ENCODE assay signal across 8 cellular contexts in the genomic region with DNA sequence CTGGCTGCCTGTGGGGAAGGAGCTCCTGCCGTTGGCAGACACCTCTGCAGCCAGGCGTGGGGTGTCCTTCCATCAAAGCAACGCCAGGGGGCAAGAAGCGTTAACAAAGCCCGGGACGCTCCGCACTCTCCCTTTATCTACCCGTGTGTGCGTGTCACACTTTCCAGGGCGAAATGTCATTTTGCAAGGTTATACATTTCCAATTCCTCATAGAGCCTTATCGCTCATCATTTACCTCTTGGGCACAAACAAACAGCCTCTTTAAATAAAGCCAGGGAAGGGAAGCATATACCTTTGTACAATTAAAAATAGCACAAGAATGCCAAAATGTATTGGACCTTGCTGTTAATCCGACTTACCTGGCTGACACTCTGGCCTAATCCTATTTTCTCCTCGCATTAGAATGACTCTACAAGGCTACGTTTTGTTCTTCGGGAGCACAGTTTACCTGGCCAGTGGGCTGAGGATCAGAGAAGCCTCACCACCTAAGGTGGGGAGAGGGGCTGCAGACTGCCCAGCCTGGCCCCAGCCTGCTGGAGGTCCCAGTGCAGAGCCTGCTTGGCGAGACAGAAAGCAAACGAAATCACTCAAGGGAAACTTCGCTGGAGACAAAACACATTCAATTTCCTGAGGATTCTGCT.
DNase-seq lines count a peak whose midpoint lies in the region; ATAC-seq and TF ChIP-seq lines count a peak whose summit lies in the region.

No MANE protein-coding gene starts in this region.

- no peak overlapping the region for H3K27ac Mint-ChIP-seq in CD8-positive, alpha-beta T cell

- H3K4me3 ChIP-seq in CD8-positive, alpha-beta T cell (ENCODE audit: low read depth, low read length) = no peak overlapping the region
- H3K4me3 ChIP-seq in endocrine pancreas (ENCODE audit: control insufficient read depth, insufficient read depth, low read length) (no peak overlapping the region), mucosa of descending colon (no peak overlapping the region)

- H3K27ac ChIP-seq in CD8-positive, alpha-beta T cell (ENCODE audit: low read depth, low read length) = no peak overlapping the region

- H3K4me1 Mint-ChIP-seq in CD8-positive, alpha-beta T cell (ENCODE audit: low read depth) = peaks cover 26% of the 10 kb centered on the region

- H3K9me3 ChIP-seq in CD8-positive, alpha-beta T cell (ENCODE audit: low read length) = no peaks in the 10 kb centered on the region
- H3K9me3 ChIP-seq in endocrine pancreas (ENCODE audit: control insufficient read depth, low read length) (no peaks in the 10 kb centered on the region), mucosa of descending colon (no peaks in the 10 kb centered on the region)

- H3K27me3 ChIP-seq in CD8-positive, alpha-beta T cell (ENCODE audit: insufficient read depth, low read length) = peaks cover 39% of the 10 kb centered on the region
- H3K27me3 ChIP-seq in endocrine pancreas (ENCODE audit: control insufficient read depth, insufficient read depth, low read length) = peaks cover 28% of the 10 kb centered on the region

- H3K36me3 ChIP-seq in CD8-positive, alpha-beta T cell (ENCODE audit: insufficient read depth, low read length) = no peaks in the 10 kb centered on the region
- H3K36me3 ChIP-seq in endocrine pancreas (ENCODE audit: control insufficient read depth, insufficient read depth, low read length) (no peaks in the 10 kb centered on the region), mucosa of descending colon (ENCODE audit: low read depth) (no peaks in the 10 kb centered on the region)

- peak overlapping the region; percentile 24 for H3K9ac ChIP-seq in endocrine pancreas (ENCODE audit: control insufficient read depth, insufficient read depth, low read length)

- H3K27me3 Mint-ChIP-seq in CD8-positive, alpha-beta T cell (ENCODE audit: low read depth) = peaks cover 70% of the 10 kb centered on the region

- intact Hi-C loops in CD8-positive, alpha-beta T cell (cut with DNase I, micrococcal nuclease) = loop anchor here in 1 of 2 experiments (5.0 kb wide), 1 partner anchor 362 kb away; no protein-coding TSS in a partner anchor
- intact Hi-C loops in mucosa of descending colon (cut with DNase I, micrococcal nuclease) = no loop called here

- no peaks in the 10 kb centered on the region for H3K36me3 Mint-ChIP-seq in CD8-positive, alpha-beta T cell

- peaks cover 34% of the 10 kb centered on the region for H3K4me1 ChIP-seq in CD8-positive, alpha-beta T cell (ENCODE audit: insufficient read depth, low read length)
- H3K4me1 ChIP-seq in endocrine pancreas (ENCODE audit: control insufficient read depth, insufficient read depth, low read length) (no peaks in the 10 kb centered on the region), mucosa of descending colon (ENCODE audit: low read depth) (peaks cover 46% of the 10 kb centered on the region)

- H3K9me3 Mint-ChIP-seq in CD8-positive, alpha-beta T cell = no peaks in the 10 kb centered on the region

- no peak overlapping the region for H3K4me3 Mint-ChIP-seq in CD8-positive, alpha-beta T cell

- POLR2A ChIA-PET in CD8-positive, alpha-beta T cell (lab: Charles Lee) = no interaction called here

- ATAC-seq in CD8-positive, alpha-beta T cell = peak; percentile 85
- ATAC-seq in GM19395 (IDR thresholded peaks at IDR 0.05; ENCODE audit: unreplicated experiment) (peak; percentile 86), HG03520 (IDR thresholded peaks at IDR 0.05; ENCODE audit: unreplicated experiment) (peak; percentile 75), mucosa of descending colon (peak; percentile 81)

- peak; percentile 71 for TF ChIP-seq CTCF in CD8-positive, alpha-beta T cell (IDR thresholded peaks at IDR 0.05)
- peak; percentile 63 for TF ChIP-seq CTCF in mucosa of descending colon (IDR thresholded peaks at IDR 0.05)

- CTCF ChIA-PET in CD8-positive, alpha-beta T cell (lab: Charles Lee) = interaction anchor here (1.0 to 1.8 kb wide), 5 partner anchors 11 to 466 kb away, joined by 3 to 6 read pairs (median 5); no protein-coding TSS in a partner anchor

- peak; percentile 11 to 68 (median 62) for DNase-seq in CD8-positive, alpha-beta T cell
- peak; percentile 42 for DNase-seq in NCI-H774 (lab: John Stamatoyannopoulos, UW)
- DNase-seq in activated CD8-positive, alpha-beta memory T cell treated with anti-CD3 and anti-CD28 coated beads for 1 hour (ENCODE audit: extremely low read depth in 1 of 2, low read depth in 1 of 2) = peak; percentile 27 to 34
- DNase-seq in mucosa of descending colon = peak; percentile 66 to 78 (median 73)
- peak; percentile 83 for DNase-seq in stimulated activated CD8-positive, alpha-beta memory T cell treated with anti-CD3 and anti-CD28 coated beads, Interleukin-4, amount 100 ng/mL, for 48 hours

Comparison
In these comparisons a context has a peak if more than half of its experiments do, and no peak if none do; other contexts are left out.
1. DNase-seq: peak in every context shown above with its lines; median percentile 83 in stimulated activated CD8-positive, alpha-beta memory T cell treated with anti-CD3 and anti-CD28 coated beads, Interleukin-4, amount 100 ng/mL, for 48 hours; 73 in mucosa of descending colon; 62 in CD8-positive, alpha-beta T cell; 42 in NCI-H774; 30 in activated CD8-positive, alpha-beta memory T cell treated with anti-CD3 and anti-CD28 coated beads for 1 hour.